Comparison of ENCODE assay signal across 16 cellular contexts in the genomic region with DNA sequence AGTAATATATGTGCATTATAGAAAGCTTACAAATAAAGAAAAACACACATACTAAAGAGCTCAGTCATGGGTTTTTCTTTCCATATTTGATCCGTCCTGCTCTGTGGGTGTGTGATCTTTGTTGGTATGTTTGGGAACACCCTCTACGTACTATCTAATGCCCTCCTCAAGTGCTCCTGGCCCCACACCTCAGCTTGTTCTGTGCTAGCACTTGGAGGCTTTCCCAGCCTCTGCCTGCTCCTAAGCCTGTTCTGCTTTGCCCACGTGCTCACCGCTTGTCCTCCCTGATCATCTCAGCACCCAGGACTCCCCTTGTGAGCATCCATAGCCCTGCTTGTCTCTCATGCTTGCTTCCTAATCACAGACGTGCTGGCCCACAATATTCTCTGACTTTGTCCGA.
DNase-seq lines count a peak whose midpoint lies in the region; ATAC-seq and TF ChIP-seq lines count a peak whose summit lies in the region.
"Had no signal": no experiment of that assay in that cellular context is flagged by ENCODE, and none has a peak within 500 bp of the region (broad histone marks: within the 10 kb centered on the region; RNA-seq: fewer than 3 reads in every experiment).

No MANE protein-coding gene starts in this region.

- intact Hi-C loops in Right ventricle myocardium inferior (cut with DNase I): loop anchor here (5.0 kb wide), 1 partner anchor 208 kb away; no protein-coding TSS in a partner anchor
- intact Hi-C loops in cardiac septum (cut with DNase I): loop anchor here (5.0 kb wide), 1 partner anchor 203 kb away; no protein-coding TSS in a partner anchor

- H3K79me1 ChIP-seq in H9 (ENCODE audit: insufficient read depth, low read depth, low read length, poor library complexity, severe bottlenecking): no peaks in the 10 kb centered on the region

- H3K27me3 ChIP-seq in H9 (ENCODE audit: insufficient read depth, low read length): no peaks in the 10 kb centered on the region
- H3K27me3 ChIP-seq: BLaER1 treated with 17β-estradiol and CSF1 and Interleukin-3, amounts not matched to agents 10 nM and 100 nM had no signal

- no peak overlapping the region for H3K27ac ChIP-seq in H9 (ENCODE audit: insufficient read length, low read depth, low read length)
- H3K27ac ChIP-seq: BLaER1 treated with 17β-estradiol and CSF1 and Interleukin-3, amounts not matched to agents 10 nM and 100 nM had no signal

- peak; percentile 78 for ATAC-seq in Right ventricle myocardium inferior
- ATAC-seq in GM19455 (IDR thresholded peaks at IDR 0.05; ENCODE audit: unreplicated experiment): no peak

- H4K5ac ChIP-seq in H9 (ENCODE audit: insufficient read length, low read depth, low read length): no peak overlapping the region

- H3K79me2 ChIP-seq in H9 (ENCODE audit: insufficient read depth, low read length): no peaks in the 10 kb centered on the region

- no peak overlapping the region for H2AK5ac ChIP-seq in H9 (ENCODE audit: insufficient read length, low read length)

- H3K4me1 Mint-ChIP-seq in H9: peaks cover 5 to 11% of the 10 kb centered on the region in 2 experiments

- peaks cover 10% of the 10 kb centered on the region in 2 experiments; a peak in 4 of 5 replicates for H3K9me3 Mint-ChIP-seq in H9
- H3K9me3 Mint-ChIP-seq: CD4-positive, alpha-beta T cell had no signal

- no peak overlapping the region for H2AFZ ChIP-seq in H9 (ENCODE audit: low read length)

- H3K9me3 ChIP-seq in H9 (ENCODE audit: control insufficient read depth, low read depth, low read length): no peaks in the 10 kb centered on the region

- peak overlapping the region in 2 of 3 experiments; percentile 23 to 25; a peak in 2 of 7 replicates for H3K27ac Mint-ChIP-seq in H9
- H3K27ac Mint-ChIP-seq: CD4-positive, alpha-beta T cell had no signal

- no peak for TF ChIP-seq CTCF in H9 (conservative IDR thresholded peaks at IDR 0.05)

- H3K14ac ChIP-seq in H9 (ENCODE audit: insufficient read depth, low read length): no peak overlapping the region

- no peak overlapping the region for H3K18ac ChIP-seq in H9 (ENCODE audit: insufficient read length, low read depth, low read length)

- H3T11ph ChIP-seq in H9 (ENCODE audit: low read length): no peak overlapping the region

- H3K9ac ChIP-seq in H9 (ENCODE audit: extremely low read depth, insufficient read length, low read length): no peak overlapping the region
- H3K9ac ChIP-seq: BLaER1 treated with 17β-estradiol and CSF1 and Interleukin-3, amounts not matched to agents 10 nM and 100 nM had no signal

- WGBS in H9 (ENCODE audit: extremely low coverage, insufficient read length, low lambda C conversion rate): no CpG with 5 or more reads among the region's 6 CpGs

- peaks cover 2% of the 10 kb centered on the region; the same call in 1 of the 2 replicates for H3K27me3 Mint-ChIP-seq in H9 (ENCODE audit: low read depth)

- H4K91ac ChIP-seq in H9 (ENCODE audit: insufficient read length, low read depth, low read length): no peak overlapping the region

- H3K56ac ChIP-seq in H9 (ENCODE audit: insufficient read length, low read depth, low read length): no peak overlapping the region

- H3K4me2 ChIP-seq in H9 (ENCODE audit: insufficient read depth, insufficient read length, low read length): no peak overlapping the region
- H3K4me2 ChIP-seq: BLaER1 treated with 17β-estradiol and CSF1 and Interleukin-3, amounts not matched to agents 10 nM and 100 nM had no signal

- H4K20me1 ChIP-seq in H9 (ENCODE audit: control insufficient read depth, insufficient read depth, insufficient read length): no peaks in the 10 kb centered on the region
- H4K20me1 ChIP-seq: BLaER1 treated with 17β-estradiol and CSF1 and Interleukin-3, amounts not matched to agents 10 nM and 100 nM had no signal

- no peak overlapping the region for H2BK5ac ChIP-seq in H9 (ENCODE audit: insufficient read length, low read length)

- H3K4ac ChIP-seq in H9 (ENCODE audit: low read depth, low read length): no peak overlapping the region

- DNase-seq in Right ventricle myocardium inferior (ENCODE audit: missing footprints) (no peak), cardiac septum (ENCODE audit: low spot score) (no peak), H9 (no peak), mesenteric fat pad (ENCODE audit: low spot score) (peak; percentile 24), DMS153 treated with DMSO at 0.1 percent for 48 hours (lab: John Stamatoyannopoulos, UW; ENCODE audit: unreplicated experiment) (no peak)
- no peak for DNase-seq in stimulated activated CD4-positive, alpha-beta T cell treated with anti-CD3 and anti-CD28 coated beads, Interleukin-4, amount 100 ng/mL, for 4 hours
- DNase-seq: AML-193; CD4-positive, alpha-beta T cell; GOT3; NCI-H1436 treated with DMSO at 0.1 percent for 48 hours; NCI-H2029; NCI-H446 treated with DMSO at 0.1 percent for 48 hours; RPMI8226; SHP77 treated with DMSO at 0.1 percent for 48 hours had no signal

- H2BK120ac ChIP-seq in H9 (ENCODE audit: low read depth, low read length, poor library complexity, severe bottlenecking): no peak overlapping the region

- no peak overlapping the region for H2BK12ac ChIP-seq in H9 (ENCODE audit: insufficient read length, low read depth, low read length)

- H3K23ac ChIP-seq in H9 (ENCODE audit: insufficient read length, low read depth, low read length): no peak overlapping the region

- H2BK20ac ChIP-seq in H9 (ENCODE audit: low read depth, low read length, poor library complexity, severe bottlenecking): no peak overlapping the region

- no peak overlapping the region for H3K4me3 Mint-ChIP-seq in H9
- H3K4me3 Mint-ChIP-seq: CD4-positive, alpha-beta T cell had no signal

- no peak overlapping the region for H2BK15ac ChIP-seq in H9 (ENCODE audit: low read depth, low read length)

- no peaks in the 10 kb centered on the region for H3K23me2 ChIP-seq in H9 (ENCODE audit: insufficient read length, low read depth, low read length, poor library complexity, severe bottlenecking)

- no peaks in the 10 kb centered on the region for H3K4me1 ChIP-seq in H9 (ENCODE audit: insufficient read depth, low read length)

- no peak overlapping the region for H4K8ac ChIP-seq in H9 (replicated peaks; ENCODE audit: insufficient read length, low read depth, low read length)

- H3K36me3 Mint-ChIP-seq in H9 (ENCODE audit: insufficient read depth in 1 of 3, low read depth in 3 of 3): peaks cover 0 to 11% (median 0%) of the 10 kb centered on the region in 3 experiments; a peak in 3 of 7 replicates
